ENCODE assay signal across 9 cellular contexts in the genomic region with DNA sequence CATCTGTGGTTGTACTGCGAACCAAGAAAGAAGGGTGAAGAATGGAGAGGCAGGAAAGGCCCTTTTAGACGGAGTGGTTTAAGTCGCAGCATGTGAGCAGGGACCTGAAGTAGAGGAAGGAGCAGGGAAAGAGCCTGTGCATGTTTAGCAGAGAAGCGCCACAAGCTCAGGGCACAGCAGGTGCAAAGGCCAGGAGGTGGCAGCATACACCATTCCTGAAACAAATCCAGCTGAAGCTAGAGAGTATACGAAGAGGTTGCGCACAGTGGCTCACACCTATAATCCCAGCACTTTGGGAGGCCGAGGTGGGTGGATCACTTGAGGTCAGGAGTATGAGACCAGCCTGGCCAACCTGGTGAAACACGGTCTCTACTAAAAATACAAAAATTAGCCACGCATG. TPM values are rescaled to one million over a fixed set of nuclear protein-coding genes. Genes with fewer than 3 reads are reported as not detected.
A peak's percentile ranks its signal among the peaks of the same experiment; 100 is the strongest.
DNase-seq lines count a peak whose midpoint lies in the region; ATAC-seq and TF ChIP-seq lines count a peak whose summit lies in the region.
"Had no signal": no experiment of that assay in that cellular context is flagged by ENCODE, and none has a peak within 500 bp of the region (broad histone marks: within the 10 kb centered on the region; RNA-seq: fewer than 3 reads in every experiment).

No MANE protein-coding gene starts in this region.

- TF ChIP-seq CTCF in choroid plexus epithelial cell (conservative IDR thresholded peaks at IDR 0.05; ENCODE audit: low read depth, low read length) (peak; percentile 62), neural cell (IDR thresholded peaks at IDR 0.05; ENCODE audit: poor library complexity, severe bottlenecking) (peak; percentile 52)

- no peaks in the 10 kb centered on the region for H3F3A ChIP-seq in neural cell (ENCODE audit: insufficient read depth, low read length, poor library complexity, severe bottlenecking)

- no peaks in the 10 kb centered on the region for H3K4me1 Mint-ChIP-seq in activated T-helper 2 cell treated with anti-CD3 and anti-CD28 coated beads, Interferon-gamma antibody, Interleukin-2, Interleukin-4, amounts not matched to agents 10 μg/mL and 5 μg/mL and 100 μg/mL, durations not matched to agents 14 hours and 24 hours and 36 hours (ENCODE audit: low read depth)

- H3K9me2 ChIP-seq in neural cell (ENCODE audit: insufficient read depth, low read length): no peaks in the 10 kb centered on the region

- H3K4me2 ChIP-seq in neural cell (ENCODE audit: low read length): no peak overlapping the region

- no peak for ATAC-seq in GM21723 (IDR thresholded peaks at IDR 0.05; ENCODE audit: unreplicated experiment)

- peak; percentile 21 for DNase-seq in activated CD4-positive, alpha-beta T cell treated with anti-CD3 and anti-CD28 coated beads for 48 hours
- no peak for DNase-seq in activated CD4-positive, alpha-beta T cell treated with anti-CD3 and anti-CD28 coated beads for 4 hours
- peak; percentile 50 for DNase-seq in MV-4-11 (lab: John Stamatoyannopoulos, UW)
- DNase-seq in choroid plexus epithelial cell (ENCODE audit: low read depth): peak; percentile 56
- no peak for DNase-seq in activated T-helper 2 cell treated with anti-CD3 and anti-CD28 coated beads, Interferon-gamma antibody, Interleukin-2, Interleukin-4, amounts not matched to agents 10 μg/mL and 5 μg/mL and 100 μg/mL, durations not matched to agents 14 hours and 24 hours and 36 hours (ENCODE audit: low spot score)
- no peak for DNase-seq in activated effector memory CD4-positive, alpha-beta T cell treated with Interleukin-2 at 50 U/mL for 16 hours
- DNase-seq: activated naive CD8-positive, alpha-beta T cell treated with anti-CD3 and anti-CD28 coated beads, Interleukin-2, amount 10 ng/mL, durations not matched to agents 7 days and 5 days had no signal

- H3K27ac Mint-ChIP-seq in activated T-helper 2 cell treated with anti-CD3 and anti-CD28 coated beads, Interferon-gamma antibody, Interleukin-2, Interleukin-4, amounts not matched to agents 10 μg/mL and 5 μg/mL and 100 μg/mL, durations not matched to agents 14 hours and 24 hours and 36 hours: no peak overlapping the region
- H3K27ac Mint-ChIP-seq: activated naive CD8-positive, alpha-beta T cell treated with anti-CD3 and anti-CD28 coated beads, Interleukin-2, amount 10 ng/mL, durations not matched to agents 7 days and 5 days had no signal

- no peaks in the 10 kb centered on the region for H3K27me3 ChIP-seq in neural cell (ENCODE audit: insufficient read depth, low read depth, low read length)

- H3K79me2 ChIP-seq in neural cell (replicated peaks; ENCODE audit: insufficient read depth, low read length): no peaks in the 10 kb centered on the region

- no peaks in the 10 kb centered on the region for H4K20me1 ChIP-seq in neural cell (ENCODE audit: insufficient read depth)

- no peaks in the 10 kb centered on the region for H3K9me3 ChIP-seq in neural cell (ENCODE audit: low read length)

- H3K27me3 Mint-ChIP-seq in activated T-helper 2 cell treated with anti-CD3 and anti-CD28 coated beads, Interferon-gamma antibody, Interleukin-2, Interleukin-4, amounts not matched to agents 10 μg/mL and 5 μg/mL and 100 μg/mL, durations not matched to agents 14 hours and 24 hours and 36 hours (ENCODE audit: low read depth): no peaks in the 10 kb centered on the region
- H3K27me3 Mint-ChIP-seq: activated naive CD8-positive, alpha-beta T cell treated with anti-CD3 and anti-CD28 coated beads, Interleukin-2, amount 10 ng/mL, durations not matched to agents 7 days and 5 days had no signal

- H3K27ac ChIP-seq in neural cell (ENCODE audit: low read length): no peak overlapping the region

- no peak overlapping the region for H3K4me3 ChIP-seq in choroid plexus epithelial cell (ENCODE audit: low read depth, low read length)
- no peak overlapping the region for H3K4me3 ChIP-seq in neural cell (ENCODE audit: low read length)

- TF ChIP-seq RAD21 in neural cell (conservative IDR thresholded peaks at IDR 0.05): peak; percentile 57

- H3K9ac ChIP-seq in neural cell (ENCODE audit: low read length): no peak overlapping the region

- TF ChIP-seq EP300 in neural cell (conservative IDR thresholded peaks at IDR 0.05; ENCODE audit: poor library complexity, severe bottlenecking): no peak

- intact Hi-C loops in activated T-helper 2 cell treated with anti-CD3 and anti-CD28 coated beads, Interferon-gamma antibody, Interleukin-2, Interleukin-4, amounts not matched to agents 10 μg/mL and 5 μg/mL and 100 μg/mL, durations not matched to agents 14 hours and 24 hours and 36 hours (cut with micrococcal nuclease): no loop called here

- H3K36me3 ChIP-seq in neural cell (ENCODE audit: insufficient read depth, low read length): peaks cover 5% of the 10 kb centered on the region

- H3K36me3 Mint-ChIP-seq in activated T-helper 2 cell treated with anti-CD3 and anti-CD28 coated beads, Interferon-gamma antibody, Interleukin-2, Interleukin-4, amounts not matched to agents 10 μg/mL and 5 μg/mL and 100 μg/mL, durations not matched to agents 14 hours and 24 hours and 36 hours (ENCODE audit: low read depth): peaks cover 32% of the 10 kb centered on the region

- H3K9me3 Mint-ChIP-seq in activated T-helper 2 cell treated with anti-CD3 and anti-CD28 coated beads, Interferon-gamma antibody, Interleukin-2, Interleukin-4, amounts not matched to agents 10 μg/mL and 5 μg/mL and 100 μg/mL, durations not matched to agents 14 hours and 24 hours and 36 hours: no peaks in the 10 kb centered on the region
- H3K9me3 Mint-ChIP-seq: activated naive CD8-positive, alpha-beta T cell treated with anti-CD3 and anti-CD28 coated beads, Interleukin-2, amount 10 ng/mL, durations not matched to agents 7 days and 5 days had no signal

- H3K4me3 Mint-ChIP-seq in activated T-helper 2 cell treated with anti-CD3 and anti-CD28 coated beads, Interferon-gamma antibody, Interleukin-2, Interleukin-4, amounts not matched to agents 10 μg/mL and 5 μg/mL and 100 μg/mL, durations not matched to agents 14 hours and 24 hours and 36 hours (ENCODE audit: low read depth): no peak overlapping the region
- H3K4me3 Mint-ChIP-seq: activated naive CD8-positive, alpha-beta T cell treated with anti-CD3 and anti-CD28 coated beads, Interleukin-2, amount 10 ng/mL, durations not matched to agents 7 days and 5 days had no signal

- H2AFZ ChIP-seq in neural cell (ENCODE audit: low read depth, low read length): no peak overlapping the region

TF ChIP-seq in neural cell, 6 proteins besides CTCF, POLR2A, EP300 and RAD21:
- TF ChIP-seq, protein P1, sequence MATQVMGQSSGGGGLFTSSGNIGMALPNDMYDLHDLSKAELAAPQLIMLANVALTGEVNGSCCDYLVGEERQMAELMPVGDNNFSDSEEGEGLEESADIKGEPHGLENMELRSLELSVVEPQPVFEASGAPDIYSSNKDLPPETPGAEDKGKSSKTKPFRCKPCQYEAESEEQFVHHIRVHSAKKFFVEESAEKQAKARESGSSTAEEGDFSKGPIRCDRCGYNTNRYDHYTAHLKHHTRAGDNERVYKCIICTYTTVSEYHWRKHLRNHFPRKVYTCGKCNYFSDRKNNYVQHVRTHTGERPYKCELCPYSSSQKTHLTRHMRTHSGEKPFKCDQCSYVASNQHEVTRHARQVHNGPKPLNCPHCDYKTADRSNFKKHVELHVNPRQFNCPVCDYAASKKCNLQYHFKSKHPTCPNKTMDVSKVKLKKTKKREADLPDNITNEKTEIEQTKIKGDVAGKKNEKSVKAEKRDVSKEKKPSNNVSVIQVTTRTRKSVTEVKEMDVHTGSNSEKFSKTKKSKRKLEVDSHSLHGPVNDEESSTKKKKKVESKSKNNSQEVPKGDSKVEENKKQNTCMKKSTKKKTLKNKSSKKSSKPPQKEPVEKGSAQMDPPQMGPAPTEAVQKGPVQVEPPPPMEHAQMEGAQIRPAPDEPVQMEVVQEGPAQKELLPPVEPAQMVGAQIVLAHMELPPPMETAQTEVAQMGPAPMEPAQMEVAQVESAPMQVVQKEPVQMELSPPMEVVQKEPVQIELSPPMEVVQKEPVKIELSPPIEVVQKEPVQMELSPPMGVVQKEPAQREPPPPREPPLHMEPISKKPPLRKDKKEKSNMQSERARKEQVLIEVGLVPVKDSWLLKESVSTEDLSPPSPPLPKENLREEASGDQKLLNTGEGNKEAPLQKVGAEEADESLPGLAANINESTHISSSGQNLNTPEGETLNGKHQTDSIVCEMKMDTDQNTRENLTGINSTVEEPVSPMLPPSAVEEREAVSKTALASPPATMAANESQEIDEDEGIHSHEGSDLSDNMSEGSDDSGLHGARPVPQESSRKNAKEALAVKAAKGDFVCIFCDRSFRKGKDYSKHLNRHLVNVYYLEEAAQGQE (IDR thresholded peaks at IDR 0.05; ENCODE audit: borderline replicate concordance): no peak
- TF ChIP-seq SMC3 (conservative IDR thresholded peaks at IDR 0.05; ENCODE audit: poor library complexity): peak; percentile 61
- TF ChIP-seq TAF1 (IDR thresholded peaks at IDR 0.05; ENCODE audit: low read depth): no peak
- no peak for TF ChIP-seq EZH2 (IDR thresholded peaks at IDR 0.05; ENCODE audit: borderline replicate concordance, insufficient read depth, low read length, poor library complexity, severe bottlenecking)

RNA-seq across cellular contexts. Expression of gene HELB, which starts 49.9 kb away (rescaled TPM):
- polyA plus RNA-seq in neural cell: 1.8 and 2.6 TPM in 2 replicates
- 5.6 and 6.5 TPM in 2 replicates for polyA minus RNA-seq in neural cell
- 17.1 and 18.2 TPM in 2 replicates for total RNA-seq in activated T-helper 2 cell treated with anti-CD3 and anti-CD28 coated beads, Interferon-gamma antibody, Interleukin-2, Interleukin-4, amounts not matched to agents 10 μg/mL and 5 μg/mL and 100 μg/mL, durations not matched to agents 14 hours and 24 hours and 36 hours

Comparison
In these comparisons a context has a peak if more than half of its experiments do, and no peak if none do; other contexts are left out.
1. DNase-seq: peak in activated CD4-positive, alpha-beta T cell treated with anti-CD3 and anti-CD28 coated beads for 48 hours (single experiment), MV-4-11 (single experiment) and choroid plexus epithelial cell (single experiment); none in activated CD4-positive, alpha-beta T cell treated with anti-CD3 and anti-CD28 coated beads for 4 hours (0 of 2), activated T-helper 2 cell treated with anti-CD3 and anti-CD28 coated beads, Interferon-gamma antibody, Interleukin-2, Interleukin-4, amounts not matched to agents 10 μg/mL and 5 μg/mL and 100 μg/mL, durations not matched to agents 14 hours and 24 hours and 36 hours (single experiment) and activated effector memory CD4-positive, alpha-beta T cell treated with Interleukin-2 at 50 U/mL for 16 hours (single experiment).